ENCODE assay signal across 22 cellular contexts in the genomic region with DNA sequence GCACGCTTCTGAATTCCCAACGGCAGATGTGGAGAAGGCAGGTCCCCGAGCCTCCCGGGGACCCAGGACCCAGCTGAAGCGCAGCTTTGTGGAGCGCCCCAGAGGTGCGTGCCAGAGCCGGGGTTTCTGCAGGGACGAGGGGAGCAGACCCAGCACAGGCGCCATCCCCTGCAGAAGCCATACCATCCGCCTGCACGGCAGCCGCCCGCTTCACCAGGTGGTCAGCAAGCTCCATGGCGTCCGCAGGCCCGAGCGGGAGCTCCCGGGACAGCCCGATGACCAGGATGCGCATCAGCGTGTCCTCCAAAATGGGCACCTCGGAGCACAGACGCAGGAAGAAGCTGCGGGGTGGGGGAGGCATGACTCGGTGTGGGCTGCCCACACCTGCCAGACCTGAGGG.
"Had no signal": no experiment of that assay in that cellular context is flagged by ENCODE, and none has a peak within 500 bp of the region (broad histone marks: within the 10 kb centered on the region; RNA-seq: fewer than 3 reads in every experiment).

No MANE protein-coding gene starts in this region.

- DNase-seq: colonic mucosa; cortex of kidney; effector CD8-positive, alpha-beta T cell; effector memory CD8-positive, alpha-beta T cell; endodermal cell; foreskin keratinocyte; heart left ventricle; hypothalamus; left cardiac atrium; left lung; left ventricle myocardium superior; lower lobe of right lung; mesenchymal stem cell; mucosa of descending colon had no signal

- H3K4me3 ChIP-seq: colonic mucosa, esophagus muscularis mucosa, gastroesophageal sphincter, heart left ventricle, hepatocyte, left lung, lower lobe of right lung, mucosa of descending colon had no signal

- H3K9me3 ChIP-seq: colonic mucosa, esophagus muscularis mucosa, gastroesophageal sphincter, heart left ventricle, left lung, lower lobe of right lung, mucosa of descending colon had no signal

- H2AFZ ChIP-seq: hepatocyte had no signal

- H3K79me2 ChIP-seq: hepatocyte had no signal

- FAIRE-seq: endometrium, endothelial cell of umbilical vein, frontal cortex, islet of Langerhans, keratinocyte had no signal

- H3K27me3 ChIP-seq: colonic mucosa, esophagus muscularis mucosa, foreskin keratinocyte, gastroesophageal sphincter, heart left ventricle, hepatocyte, left lung had no signal

- H3K27ac ChIP-seq: colonic mucosa, esophagus muscularis mucosa, foreskin keratinocyte, gastroesophageal sphincter, heart left ventricle, hepatocyte, left lung, lower lobe of right lung had no signal

- H3K4me1 ChIP-seq: colonic mucosa, esophagus muscularis mucosa, foreskin keratinocyte, gastroesophageal sphincter, heart left ventricle, left lung, lower lobe of right lung had no signal

- H3K4me2 ChIP-seq: hepatocyte had no signal

- ATAC-seq: effector memory CD8-positive, alpha-beta T cell; foreskin keratinocyte; gastroesophageal sphincter; heart left ventricle; left cardiac atrium; left lung; left ventricle myocardium superior; lower lobe of right lung; mucosa of descending colon had no signal
